ENCODE assay signal across 1 cellular context in the genomic region with DNA sequence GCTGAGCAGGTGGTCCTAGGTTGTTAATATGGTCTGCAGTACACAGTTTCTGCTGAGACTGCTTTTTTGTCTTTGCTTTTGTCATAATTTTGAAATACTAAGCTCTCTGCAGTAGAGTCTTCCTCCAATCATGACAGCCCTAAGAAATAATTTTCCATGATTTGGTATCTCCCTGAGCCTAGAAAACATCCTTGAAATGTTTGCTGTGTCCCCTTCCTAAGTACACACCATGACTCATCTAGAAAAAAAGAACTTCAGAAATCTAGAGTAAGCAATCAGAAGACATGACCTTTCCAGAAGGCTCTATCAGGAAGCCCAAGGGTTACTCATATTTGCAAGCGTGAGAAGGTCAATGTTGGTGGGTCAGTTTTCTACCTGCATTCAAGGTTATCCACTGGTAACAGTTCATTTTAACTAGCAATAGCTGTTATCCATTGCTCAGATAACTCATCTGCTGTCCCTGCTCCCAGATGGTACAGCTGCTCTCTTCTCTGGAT.
A peak's percentile ranks its signal among the peaks of the same experiment; 100 is the strongest.
TF ChIP-seq lines count a peak whose summit lies in the region.

No MANE protein-coding gene starts in this region.

TF ChIP-seq in HepG2, 621 proteins besides CTCF, POLR2A, EP300 and RAD21 (continued from another document and continues in another):
- TF ChIP-seq, protein P1, sequence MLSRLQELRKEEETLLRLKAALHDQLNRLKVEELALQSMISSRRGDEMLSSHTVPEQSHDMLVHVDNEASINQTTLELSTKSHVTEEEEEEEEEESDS (CRISPR knock-in tag; IDR thresholded peaks at IDR 0.05; ENCODE audit: borderline replicate concordance), result no peak
- TF ChIP-seq JARID2 (CRISPR knock-in tag; IDR thresholded peaks at IDR 0.05; ENCODE audit: insufficient replicate concordance) (no peak), TBX3 (IDR thresholded peaks at IDR 0.05; ENCODE audit: borderline replicate concordance) (no peak), SAP130 (CRISPR knock-in tag; IDR thresholded peaks at IDR 0.05; ENCODE audit: low read depth) (peak; percentile 36; the same call in 1 of the 2 replicates), ZNF556 (CRISPR knock-in tag; IDR thresholded peaks at IDR 0.05; ENCODE audit: borderline replicate concordance) (no peak), ZNF546 (CRISPR knock-in tag; conservative IDR thresholded peaks at IDR 0.05) (no peak), MYC (CRISPR knock-in tag; IDR thresholded peaks at IDR 0.05; ENCODE audit: borderline replicate concordance) (no peak), CHCHD3 (CRISPR knock-in tag; IDR thresholded peaks at IDR 0.05) (no peak), JUN (CRISPR knock-in tag; IDR thresholded peaks at IDR 0.05) (peak; percentile 58; the same call in 1 of the 2 replicates), ZSCAN30 (CRISPR knock-in tag; IDR thresholded peaks at IDR 0.05) (no peak), ZNF30 (CRISPR knock-in tag; IDR thresholded peaks at IDR 0.05) (no peak), TSC22D2 (CRISPR knock-in tag; IDR thresholded peaks at IDR 0.05; ENCODE audit: borderline replicate concordance) (no peak), ZNF746 (CRISPR knock-in tag; IDR thresholded peaks at IDR 0.05) (no peak), CREM (IDR thresholded peaks at IDR 0.05) (peak; percentile 64; the same call in 1 of the 2 replicates), CREM (CRISPR knock-in tag; IDR thresholded peaks at IDR 0.05) (no peak), ZNF549 (CRISPR knock-in tag; IDR thresholded peaks at IDR 0.05) (no peak), NKX3-1 (CRISPR knock-in tag; IDR thresholded peaks at IDR 0.05) (no peak), EHMT2 (IDR thresholded peaks at IDR 0.05; ENCODE audit: borderline replicate concordance, low read depth, low read length) (no peak), ZNF337 (CRISPR knock-in tag; IDR thresholded peaks at IDR 0.05; ENCODE audit: borderline replicate concordance, low read depth) (no peak), ZNF441 (CRISPR knock-in tag; IDR thresholded peaks at IDR 0.05; ENCODE audit: borderline replicate concordance) (no peak), YY1 (IDR thresholded peaks at IDR 0.05; ENCODE audit: insufficient read depth, insufficient replicate concordance, low read depth, low read length) (no peak), CHD4 (IDR thresholded peaks at IDR 0.05; ENCODE audit: borderline replicate concordance, low read length) (no peak), ZNF260 (CRISPR knock-in tag; IDR thresholded peaks at IDR 0.05; ENCODE audit: borderline replicate concordance, low read depth) (no peak), ZNF331 (CRISPR knock-in tag; IDR thresholded peaks at IDR 0.05) (no peak), SIN3B (IDR thresholded peaks at IDR 0.05; ENCODE audit: low read length) (no peak), ZNF552 (CRISPR knock-in tag; IDR thresholded peaks at IDR 0.05; ENCODE audit: borderline replicate concordance) (no peak), ADNP (CRISPR knock-in tag; IDR thresholded peaks at IDR 0.05) (no peak), SMAD9 (CRISPR knock-in tag; IDR thresholded peaks at IDR 0.05) (no peak), NFRKB (IDR thresholded peaks at IDR 0.05) (no peak), SIX4 (CRISPR knock-in tag; IDR thresholded peaks at IDR 0.05) (no peak; the same call in 1 of the 2 replicates)
- TF ChIP-seq, protein P2, sequence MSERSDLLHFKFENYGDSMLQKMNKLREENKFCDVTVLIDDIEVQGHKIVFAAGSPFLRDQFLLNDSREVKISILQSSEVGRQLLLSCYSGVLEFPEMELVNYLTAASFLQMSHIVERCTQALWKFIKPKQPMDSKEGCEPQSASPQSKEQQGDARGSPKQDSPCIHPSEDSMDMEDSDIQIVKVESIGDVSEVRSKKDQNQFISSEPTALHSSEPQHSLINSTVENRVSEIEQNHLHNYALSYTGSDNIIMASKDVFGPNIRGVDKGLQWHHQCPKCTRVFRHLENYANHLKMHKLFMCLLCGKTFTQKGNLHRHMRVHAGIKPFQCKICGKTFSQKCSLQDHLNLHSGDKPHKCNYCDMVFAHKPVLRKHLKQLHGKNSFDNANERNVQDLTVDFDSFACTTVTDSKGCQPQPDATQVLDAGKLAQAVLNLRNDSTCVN (CRISPR knock-in tag; IDR thresholded peaks at IDR 0.05; ENCODE audit: borderline replicate concordance), result peak; percentile 100
- TF ChIP-seq, protein P3, sequence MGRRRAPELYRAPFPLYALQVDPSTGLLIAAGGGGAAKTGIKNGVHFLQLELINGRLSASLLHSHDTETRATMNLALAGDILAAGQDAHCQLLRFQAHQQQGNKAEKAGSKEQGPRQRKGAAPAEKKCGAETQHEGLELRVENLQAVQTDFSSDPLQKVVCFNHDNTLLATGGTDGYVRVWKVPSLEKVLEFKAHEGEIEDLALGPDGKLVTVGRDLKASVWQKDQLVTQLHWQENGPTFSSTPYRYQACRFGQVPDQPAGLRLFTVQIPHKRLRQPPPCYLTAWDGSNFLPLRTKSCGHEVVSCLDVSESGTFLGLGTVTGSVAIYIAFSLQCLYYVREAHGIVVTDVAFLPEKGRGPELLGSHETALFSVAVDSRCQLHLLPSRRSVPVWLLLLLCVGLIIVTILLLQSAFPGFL (CRISPR knock-in tag; IDR thresholded peaks at IDR 0.05), result no peak
- TF ChIP-seq, protein P4, sequence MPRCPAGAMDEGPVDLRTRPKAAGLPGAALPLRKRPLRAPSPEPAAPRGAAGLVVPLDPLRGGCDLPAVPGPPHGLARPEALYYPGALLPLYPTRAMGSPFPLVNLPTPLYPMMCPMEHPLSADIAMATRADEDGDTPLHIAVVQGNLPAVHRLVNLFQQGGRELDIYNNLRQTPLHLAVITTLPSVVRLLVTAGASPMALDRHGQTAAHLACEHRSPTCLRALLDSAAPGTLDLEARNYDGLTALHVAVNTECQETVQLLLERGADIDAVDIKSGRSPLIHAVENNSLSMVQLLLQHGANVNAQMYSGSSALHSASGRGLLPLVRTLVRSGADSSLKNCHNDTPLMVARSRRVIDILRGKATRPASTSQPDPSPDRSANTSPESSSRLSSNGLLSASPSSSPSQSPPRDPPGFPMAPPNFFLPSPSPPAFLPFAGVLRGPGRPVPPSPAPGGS (CRISPR knock-in tag; IDR thresholded peaks at IDR 0.05), result no peak
- TF ChIP-seq, protein P5, sequence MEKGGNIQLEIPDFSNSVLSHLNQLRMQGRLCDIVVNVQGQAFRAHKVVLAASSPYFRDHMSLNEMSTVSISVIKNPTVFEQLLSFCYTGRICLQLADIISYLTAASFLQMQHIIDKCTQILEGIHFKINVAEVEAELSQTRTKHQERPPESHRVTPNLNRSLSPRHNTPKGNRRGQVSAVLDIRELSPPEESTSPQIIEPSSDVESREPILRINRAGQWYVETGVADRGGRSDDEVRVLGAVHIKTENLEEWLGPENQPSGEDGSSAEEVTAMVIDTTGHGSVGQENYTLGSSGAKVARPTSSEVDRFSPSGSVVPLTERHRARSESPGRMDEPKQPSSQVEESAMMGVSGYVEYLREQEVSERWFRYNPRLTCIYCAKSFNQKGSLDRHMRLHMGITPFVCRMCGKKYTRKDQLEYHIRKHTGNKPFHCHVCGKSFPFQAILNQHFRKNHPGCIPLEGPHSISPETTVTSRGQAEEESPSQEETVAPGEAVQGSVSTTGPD (CRISPR knock-in tag; IDR thresholded peaks at IDR 0.05), result no peak
- TF ChIP-seq, protein P6, sequence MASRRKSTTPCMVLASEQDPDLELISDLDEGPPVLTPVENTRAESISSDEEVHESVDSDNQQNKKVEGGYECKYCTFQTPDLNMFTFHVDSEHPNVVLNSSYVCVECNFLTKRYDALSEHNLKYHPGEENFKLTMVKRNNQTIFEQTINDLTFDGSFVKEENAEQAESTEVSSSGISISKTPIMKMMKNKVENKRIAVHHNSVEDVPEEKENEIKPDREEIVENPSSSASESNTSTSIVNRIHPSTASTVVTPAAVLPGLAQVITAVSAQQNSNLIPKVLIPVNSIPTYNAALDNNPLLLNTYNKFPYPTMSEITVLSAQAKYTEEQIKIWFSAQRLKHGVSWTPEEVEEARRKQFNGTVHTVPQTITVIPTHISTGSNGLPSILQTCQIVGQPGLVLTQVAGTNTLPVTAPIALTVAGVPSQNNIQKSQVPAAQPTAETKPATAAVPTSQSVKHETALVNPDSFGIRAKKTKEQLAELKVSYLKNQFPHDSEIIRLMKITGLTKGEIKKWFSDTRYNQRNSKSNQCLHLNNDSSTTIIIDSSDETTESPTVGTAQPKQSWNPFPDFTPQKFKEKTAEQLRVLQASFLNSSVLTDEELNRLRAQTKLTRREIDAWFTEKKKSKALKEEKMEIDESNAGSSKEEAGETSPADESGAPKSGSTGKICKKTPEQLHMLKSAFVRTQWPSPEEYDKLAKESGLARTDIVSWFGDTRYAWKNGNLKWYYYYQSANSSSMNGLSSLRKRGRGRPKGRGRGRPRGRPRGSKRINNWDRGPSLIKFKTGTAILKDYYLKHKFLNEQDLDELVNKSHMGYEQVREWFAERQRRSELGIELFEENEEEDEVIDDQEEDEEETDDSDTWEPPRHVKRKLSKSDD (CRISPR knock-in tag; IDR thresholded peaks at IDR 0.05; ENCODE audit: low read depth), result no peak
- TF ChIP-seq, protein P7, sequence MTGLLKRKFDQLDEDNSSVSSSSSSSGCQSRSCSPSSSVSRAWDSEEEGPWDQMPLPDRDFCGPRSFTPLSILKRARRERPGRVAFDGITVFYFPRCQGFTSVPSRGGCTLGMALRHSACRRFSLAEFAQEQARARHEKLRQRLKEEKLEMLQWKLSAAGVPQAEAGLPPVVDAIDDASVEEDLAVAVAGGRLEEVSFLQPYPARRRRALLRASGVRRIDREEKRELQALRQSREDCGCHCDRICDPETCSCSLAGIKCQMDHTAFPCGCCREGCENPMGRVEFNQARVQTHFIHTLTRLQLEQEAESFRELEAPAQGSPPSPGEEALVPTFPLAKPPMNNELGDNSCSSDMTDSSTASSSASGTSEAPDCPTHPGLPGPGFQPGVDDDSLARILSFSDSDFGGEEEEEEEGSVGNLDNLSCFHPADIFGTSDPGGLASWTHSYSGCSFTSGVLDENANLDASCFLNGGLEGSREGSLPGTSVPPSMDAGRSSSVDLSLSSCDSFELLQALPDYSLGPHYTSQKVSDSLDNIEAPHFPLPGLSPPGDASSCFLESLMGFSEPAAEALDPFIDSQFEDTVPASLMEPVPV (CRISPR knock-in tag; IDR thresholded peaks at IDR 0.05), result no peak
- TF ChIP-seq, protein P8, sequence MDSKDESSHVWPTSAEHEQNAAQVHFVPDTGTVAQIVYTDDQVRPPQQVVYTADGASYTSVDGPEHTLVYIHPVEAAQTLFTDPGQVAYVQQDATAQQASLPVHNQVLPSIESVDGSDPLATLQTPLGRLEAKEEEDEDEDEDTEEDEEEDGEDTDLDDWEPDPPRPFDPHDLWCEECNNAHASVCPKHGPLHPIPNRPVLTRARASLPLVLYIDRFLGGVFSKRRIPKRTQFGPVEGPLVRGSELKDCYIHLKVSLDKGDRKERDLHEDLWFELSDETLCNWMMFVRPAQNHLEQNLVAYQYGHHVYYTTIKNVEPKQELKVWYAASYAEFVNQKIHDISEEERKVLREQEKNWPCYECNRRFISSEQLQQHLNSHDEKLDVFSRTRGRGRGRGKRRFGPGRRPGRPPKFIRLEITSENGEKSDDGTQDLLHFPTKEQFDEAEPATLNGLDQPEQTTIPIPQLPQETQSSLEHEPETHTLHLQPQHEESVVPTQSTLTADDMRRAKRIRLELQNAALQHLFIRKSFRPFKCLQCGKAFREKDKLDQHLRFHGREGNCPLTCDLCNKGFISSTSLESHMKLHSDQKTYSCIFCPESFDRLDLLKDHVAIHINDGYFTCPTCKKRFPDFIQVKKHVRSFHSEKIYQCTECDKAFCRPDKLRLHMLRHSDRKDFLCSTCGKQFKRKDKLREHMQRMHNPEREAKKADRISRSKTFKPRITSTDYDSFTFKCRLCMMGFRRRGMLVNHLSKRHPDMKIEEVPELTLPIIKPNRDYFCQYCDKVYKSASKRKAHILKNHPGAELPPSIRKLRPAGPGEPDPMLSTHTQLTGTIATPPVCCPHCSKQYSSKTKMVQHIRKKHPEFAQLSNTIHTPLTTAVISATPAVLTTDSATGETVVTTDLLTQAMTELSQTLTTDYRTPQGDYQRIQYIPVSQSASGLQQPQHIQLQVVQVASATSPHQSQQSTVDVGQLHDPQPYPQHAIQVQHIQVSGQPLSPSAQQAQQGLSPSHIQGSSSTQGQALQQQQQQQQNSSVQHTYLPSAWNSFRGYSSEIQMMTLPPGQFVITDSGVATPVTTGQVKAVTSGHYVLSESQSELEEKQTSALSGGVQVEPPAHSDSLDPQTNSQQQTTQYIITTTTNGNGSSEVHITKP (CRISPR knock-in tag; IDR thresholded peaks at IDR 0.05; ENCODE audit: low read depth), result peak; percentile 84; the same call in 1 of the 2 replicates
- TF ChIP-seq, protein P9, sequence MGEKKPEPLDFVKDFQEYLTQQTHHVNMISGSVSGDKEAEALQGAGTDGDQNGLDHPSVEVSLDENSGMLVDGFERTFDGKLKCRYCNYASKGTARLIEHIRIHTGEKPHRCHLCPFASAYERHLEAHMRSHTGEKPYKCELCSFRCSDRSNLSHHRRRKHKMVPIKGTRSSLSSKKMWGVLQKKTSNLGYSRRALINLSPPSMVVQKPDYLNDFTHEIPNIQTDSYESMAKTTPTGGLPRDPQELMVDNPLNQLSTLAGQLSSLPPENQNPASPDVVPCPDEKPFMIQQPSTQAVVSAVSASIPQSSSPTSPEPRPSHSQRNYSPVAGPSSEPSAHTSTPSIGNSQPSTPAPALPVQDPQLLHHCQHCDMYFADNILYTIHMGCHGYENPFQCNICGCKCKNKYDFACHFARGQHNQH (CRISPR knock-in tag; IDR thresholded peaks at IDR 0.05), result no peak
